Comparison of ENCODE assay signal across 1 cellular context in the genomic region with DNA sequence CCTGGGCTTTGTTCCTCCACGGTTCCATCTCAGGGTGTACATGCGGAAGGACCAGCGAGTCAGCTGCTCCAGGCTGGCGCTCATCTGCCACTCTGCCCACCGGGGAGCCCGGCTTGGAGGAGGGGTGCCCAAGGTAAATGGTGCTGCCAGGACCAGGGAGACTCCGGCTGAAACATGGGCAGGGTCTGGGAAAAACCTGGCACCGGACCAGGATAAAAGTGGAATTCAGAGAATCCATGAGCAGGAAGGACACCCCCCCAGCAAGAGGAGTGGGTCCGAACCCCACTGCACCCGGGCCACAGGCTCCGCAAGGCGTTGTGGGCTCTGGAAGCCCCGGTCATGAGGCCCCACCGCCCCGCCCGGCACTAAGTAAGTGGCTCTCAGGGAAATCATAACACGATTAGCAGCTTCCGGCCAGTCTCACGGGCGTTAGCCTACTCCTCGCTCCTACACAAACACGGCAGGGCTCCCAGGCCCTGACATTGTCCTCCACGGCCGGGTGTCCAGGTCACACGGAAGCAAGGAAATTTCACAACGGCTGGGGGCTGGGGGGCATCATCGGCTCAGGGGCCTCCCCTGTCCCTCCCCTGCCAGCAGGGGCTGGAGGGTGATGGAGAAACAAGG.
TF ChIP-seq lines count a peak whose summit lies in the region.

No MANE protein-coding gene starts in this region.

TF ChIP-seq in GM23338, 12 proteins besides CTCF, POLR2A, EP300 and RAD21 (continued from another document):
- TF ChIP-seq ZNF462 (CRISPR knock-in tag; IDR thresholded peaks at IDR 0.05) (no peak), POLR2AphosphoS5 (IDR thresholded peaks at IDR 0.05; ENCODE audit: low read depth) (no peak), NANOG (IDR thresholded peaks at IDR 0.05; ENCODE audit: borderline replicate concordance) (no peak), JUNB (IDR thresholded peaks at IDR 0.05; ENCODE audit: unreplicated experiment) (no peak), CREB1 (CRISPR knock-in tag; IDR thresholded peaks at IDR 0.05; ENCODE audit: low read depth) (no peak), STAT1 (IDR thresholded peaks at IDR 0.05; ENCODE audit: unreplicated experiment) (no peak), EZH2 (IDR thresholded peaks at IDR 0.05; ENCODE audit: low read depth, unreplicated experiment) (no peak), REST (IDR thresholded peaks at IDR 0.05; ENCODE audit: unreplicated experiment) (no peak)
- TF ChIP-seq, protein P1, sequence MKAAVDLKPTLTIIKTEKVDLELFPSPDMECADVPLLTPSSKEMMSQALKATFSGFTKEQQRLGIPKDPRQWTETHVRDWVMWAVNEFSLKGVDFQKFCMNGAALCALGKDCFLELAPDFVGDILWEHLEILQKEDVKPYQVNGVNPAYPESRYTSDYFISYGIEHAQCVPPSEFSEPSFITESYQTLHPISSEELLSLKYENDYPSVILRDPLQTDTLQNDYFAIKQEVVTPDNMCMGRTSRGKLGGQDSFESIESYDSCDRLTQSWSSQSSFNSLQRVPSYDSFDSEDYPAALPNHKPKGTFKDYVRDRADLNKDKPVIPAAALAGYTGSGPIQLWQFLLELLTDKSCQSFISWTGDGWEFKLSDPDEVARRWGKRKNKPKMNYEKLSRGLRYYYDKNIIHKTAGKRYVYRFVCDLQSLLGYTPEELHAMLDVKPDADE (IDR thresholded peaks at IDR 0.05), result no peak
